In the genomic region with DNA sequence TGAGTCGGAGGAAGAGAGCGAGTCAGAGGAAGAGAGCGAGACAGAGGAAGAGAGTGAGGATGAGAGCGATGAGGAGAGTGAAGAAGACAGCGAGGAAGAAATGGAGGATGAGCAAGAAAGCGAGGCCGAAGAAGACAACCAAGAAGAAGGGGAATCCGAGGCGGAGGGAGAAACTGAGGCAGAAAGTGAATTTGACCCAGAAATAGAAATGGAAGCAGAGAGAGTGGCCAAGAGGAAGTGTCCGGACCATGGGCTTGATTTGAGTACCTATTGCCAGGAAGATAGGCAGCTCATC, we compare ENCODE assay signal across 1 cellular context.
TF ChIP-seq lines count a peak whose summit lies in the region.

No MANE protein-coding gene starts in this region.

TF ChIP-seq in H1, 55 proteins besides CTCF, POLR2A, EP300 and RAD21:
- TF ChIP-seq JUND (IDR thresholded peaks at IDR 0.05; ENCODE audit: low read length) (no peak), RNF2 (IDR thresholded peaks at IDR 0.05; ENCODE audit: borderline replicate concordance, low read depth, low read length, missing control alignments, poor library complexity, severe bottlenecking) (peak; percentile 67), SIRT6 (IDR thresholded peaks at IDR 0.05; ENCODE audit: low read length) (no peak), JUN (IDR thresholded peaks at IDR 0.05; ENCODE audit: low read depth, low read length) (no peak), GABPA (IDR thresholded peaks at IDR 0.05; ENCODE audit: borderline replicate concordance, insufficient read depth, low read length) (no peak)
